ENCODE assay signal across 18 cellular contexts in genomic region chr11:84686726-84687125, GRCh38.
"Had no signal": no experiment of that assay in that cellular context is flagged by ENCODE, and none has a peak within 500 bp of the region (broad histone marks: within the 10 kb centered on the region; RNA-seq: fewer than 3 reads in every experiment).

No MANE protein-coding gene starts in this region.

- H3K27me3 Mint-ChIP-seq: activated naive CD8-positive, alpha-beta T cell treated with anti-CD3 and anti-CD28 coated beads, Interleukin-2, amount 50 U/mL, for 24 hours; memory B cell had no signal

- H3K4me1 ChIP-seq: psoas muscle, suprapubic skin had no signal

- DNase-seq: activated CD4-positive, alpha-beta T cell treated with anti-CD3 and anti-CD28 coated beads for 4 hours; activated CD8-positive, alpha-beta memory T cell treated with anti-CD3 and anti-CD28 coated beads, Interleukin-2, amount 50 U/mL, for 48 hours; activated CD8-positive, alpha-beta T cell treated with anti-CD3 and anti-CD28 coated beads, Interleukin-2, amount 10 ng/mL, durations not matched to agents 7 days and 5 days; activated naive CD4-positive, alpha-beta T cell treated with Interleukin-2 at 50 U/mL for 16 hours; activated naive CD8-positive, alpha-beta T cell treated with anti-CD3 and anti-CD28 coated beads, Interleukin-2, amount 50 U/mL, for 24 hours; brain microvascular endothelial cell; dorsolateral prefrontal cortex; glutamatergic neuron; psoas muscle; stimulated activated CD4-positive, alpha-beta T cell treated with anti-CD3 and anti-CD28 coated beads, Interleukin-2, amount 100 ng/mL, for 48 hours; stimulated activated naive CD8-positive, alpha-beta T cell treated with anti-CD3 and anti-CD28 coated beads, Interleukin-15, Interleukin-2, amounts not matched to agents 100 U/mL and 50 U/mL, for 24 hours had no signal

- H3K4me1 Mint-ChIP-seq: activated naive CD8-positive, alpha-beta T cell treated with anti-CD3 and anti-CD28 coated beads, Interleukin-2, amount 50 U/mL, for 24 hours; memory B cell had no signal

- H3K27ac ChIP-seq: brain microvascular endothelial cell, dorsolateral prefrontal cortex, psoas muscle, suprapubic skin, VCaP had no signal

- H3K4me3 ChIP-seq: dorsolateral prefrontal cortex, psoas muscle, suprapubic skin had no signal

- H3K9me3 Mint-ChIP-seq: memory B cell, nephron, type B pancreatic cell had no signal

- H3K36me3 Mint-ChIP-seq: memory B cell, type B pancreatic cell had no signal

- H3K4me3 Mint-ChIP-seq: activated CD8-positive, alpha-beta T cell treated with anti-CD3 and anti-CD28 coated beads, Interleukin-2, amount 10 ng/mL, durations not matched to agents 7 days and 5 days; activated naive CD8-positive, alpha-beta T cell treated with anti-CD3 and anti-CD28 coated beads, Interleukin-2, amount 50 U/mL, for 24 hours; memory B cell; nephron; type B pancreatic cell had no signal

- ATAC-seq: activated CD8-positive, alpha-beta T cell treated with anti-CD3 and anti-CD28 coated beads, Interleukin-2, amount 10 ng/mL, durations not matched to agents 7 days and 5 days; activated naive CD8-positive, alpha-beta T cell treated with anti-CD3 and anti-CD28 coated beads, Interleukin-2, amount 50 U/mL, for 24 hours; esophagus mucosa; left lobe of liver; psoas muscle; stimulated activated naive CD8-positive, alpha-beta T cell treated with anti-CD3 and anti-CD28 coated beads, Interleukin-15, Interleukin-2, amounts not matched to agents 100 U/mL and 50 U/mL, for 24 hours had no signal

- H3K9me3 ChIP-seq: psoas muscle, suprapubic skin had no signal

- H3K27me3 ChIP-seq: brain microvascular endothelial cell, dorsolateral prefrontal cortex, suprapubic skin had no signal

- H3K36me3 ChIP-seq: brain microvascular endothelial cell, suprapubic skin had no signal

- H3K27ac Mint-ChIP-seq: activated CD8-positive, alpha-beta T cell treated with anti-CD3 and anti-CD28 coated beads, Interleukin-2, amount 10 ng/mL, durations not matched to agents 7 days and 5 days; activated naive CD8-positive, alpha-beta T cell treated with anti-CD3 and anti-CD28 coated beads, Interleukin-2, amount 50 U/mL, for 24 hours; memory B cell; nephron; type B pancreatic cell had no signal
